ENCODE assay signal across 23 cellular contexts in genomic region chr15:49978171-49978570, GRCh38.
"Had no signal": no experiment of that assay in that cellular context is flagged by ENCODE, and none has a peak within 500 bp of the region (broad histone marks: within the 10 kb centered on the region; RNA-seq: fewer than 3 reads in every experiment).

No MANE protein-coding gene starts in this region.

- H3K36me3 ChIP-seq: adrenal gland, breast epithelium, Peyer's patch had no signal

- H3K4me1 ChIP-seq: adrenal gland, breast epithelium, Peyer's patch had no signal

- ATAC-seq: activated CD4-positive, CD25-positive, alpha-beta regulatory T cell treated with anti-CD3 and anti-CD28 coated beads, Interleukin-2, amount 50 U/mL, for 24 hours; activated CD8-positive, alpha-beta T cell treated with anti-CD3 and anti-CD28 coated beads for 36 hours; K562 had no signal

- H3K27me3 ChIP-seq: adrenal gland, breast epithelium, Peyer's patch had no signal

- H3K9me3 ChIP-seq: adrenal gland, breast epithelium, Peyer's patch had no signal

- H3K27ac ChIP-seq: adrenal gland, breast epithelium, Peyer's patch had no signal

- DNase-seq: activated CD4-positive, alpha-beta T cell treated with anti-CD3 and anti-CD28 coated beads for 4 hours; activated CD8-positive, alpha-beta memory T cell treated with anti-CD3 and anti-CD28 coated beads, Interleukin-2, amount 50 U/mL, for 4 hours; activated CD8-positive, alpha-beta T cell treated with anti-CD3 and anti-CD28 coated beads for 36 hours; activated naive CD4-positive, alpha-beta T cell treated with anti-CD3 and anti-CD28 coated beads, Interleukin-2, amount 50 U/mL, for 16 hours; activated naive CD8-positive, alpha-beta T cell treated with anti-CD3 and anti-CD28 coated beads, Interleukin-2, amount 10 ng/mL, durations not matched to agents 7 days and 5 days; activated T-cell treated with anti-CD3 and anti-CD28 coated beads, Interleukin-2, amount 50 U/mL, for 1 hour; adrenal gland; aorta; caudate nucleus; Karpas-422; NCI-H1048; NCI-H146; NCI-H187 treated with DMSO at 0.1 percent for 48 hours; NCI-H2081 treated with DMSO at 0.1 percent for 48 hours; NCI-H2171; NCI-H226; NCI-H526 treated with DMSO at 0.1 percent for 48 hours; Peyer's patch; SHP77 treated with DMSO at 0.1 percent for 48 hours; T-helper 1 cell had no signal

- H3K4me3 ChIP-seq: adrenal gland, breast epithelium, K562, Peyer's patch had no signal
